20 cellular contexts compared by ENCODE assay signal in the genomic region with DNA sequence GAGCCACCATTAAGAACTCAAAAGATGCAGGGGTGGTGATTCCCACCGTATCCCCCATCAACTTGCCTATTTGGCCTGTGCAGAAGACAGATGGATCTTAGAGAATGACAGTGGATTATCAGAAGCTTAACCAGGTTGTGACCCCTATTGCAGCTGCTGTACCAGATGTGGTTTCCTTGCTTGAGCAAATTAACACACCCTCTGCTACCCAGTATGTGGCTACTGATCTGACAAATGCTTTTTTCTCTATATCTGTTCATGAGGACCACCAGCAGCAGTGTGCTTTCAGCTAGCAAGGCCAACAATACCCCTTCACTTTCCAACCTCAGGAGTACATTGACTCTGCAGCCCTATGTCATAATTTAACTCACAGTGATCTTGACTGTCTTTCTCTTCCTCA. TPM values are rescaled to one million over a fixed set of nuclear protein-coding genes. Genes with fewer than 3 reads are reported as not detected.
DNase-seq lines count a peak whose midpoint lies in the region; ATAC-seq, FAIRE-seq and TF ChIP-seq lines count a peak whose summit lies in the region.
"Had no signal": no experiment of that assay in that cellular context is flagged by ENCODE, and none has a peak within 500 bp of the region (broad histone marks: within the 10 kb centered on the region; RNA-seq: fewer than 3 reads in every experiment).

No MANE protein-coding gene starts in this region.

- TF ChIP-seq RAD21 in K562 (CRISPR knock-in tag; conservative IDR thresholded peaks at IDR 0.05 in 1 of 2, IDR thresholded peaks at IDR 0.05 in 1 of 2): no peak

- H3K27ac Mint-ChIP-seq in stimulated activated effector memory CD8-positive, alpha-beta T cell treated with anti-CD3 and anti-CD28 coated beads, Interleukin-12 subunit alpha, Interleukin-12 subunit beta, amount 100 ng/mL, for 72 hours: peak overlapping the region; percentile 83

- H2AFZ ChIP-seq in K562 (ENCODE audit: low read depth, low read length): no peak overlapping the region

- TF ChIP-seq EP300 in K562 (IDR thresholded peaks at IDR 0.05; ENCODE audit: low read length): no peak
- TF ChIP-seq EP300 in stomach (IDR thresholded peaks at IDR 0.05): no peak

- FAIRE-seq in K562 (lab: Jason Lieb, UNC): no peak
- FAIRE-seq: GM19239 had no signal

- in situ Hi-C loops in K562 (cut with MboI): no loop called here

- H3K9me3 Mint-ChIP-seq in stimulated activated effector memory CD8-positive, alpha-beta T cell treated with anti-CD3 and anti-CD28 coated beads, Interleukin-12 subunit alpha, Interleukin-12 subunit beta, amount 100 ng/mL, for 72 hours: no peaks in the 10 kb centered on the region

- H4K20me1 ChIP-seq in K562 (replicated peaks; ENCODE audit: control insufficient read depth, insufficient read depth, low read length): no peaks in the 10 kb centered on the region
- H4K20me1 ChIP-seq: BLaER1 treated with 17β-estradiol and CSF1 and Interleukin-3, amounts not matched to agents 10 nM and 100 nM had no signal

- CTCF ChIA-PET in K562 (lab: Yijun Ruan, JAX; ENCODE audit: low intra/inter-chr PET ratio): no interaction called here

- BruUV-seq in K562 (replicated peaks; lab: Mats Ljungman, UMichigan): no TSS peak

- H3K4me3 Mint-ChIP-seq in stimulated activated effector memory CD8-positive, alpha-beta T cell treated with anti-CD3 and anti-CD28 coated beads, Interleukin-12 subunit alpha, Interleukin-12 subunit beta, amount 100 ng/mL, for 72 hours: no peak overlapping the region

- TF ChIP-seq CTCF in K562 (IDR thresholded peaks at IDR 0.05 in 2 of 3, conservative IDR thresholded peaks at IDR 0.05 in 1 of 3; ENCODE audit: insufficient read depth in 2 of 3, low read depth in 1 of 3, low read length in 3 of 3): no peak
- TF ChIP-seq CTCF in stomach (IDR thresholded peaks at IDR 0.05): no peak
- no peak for TF ChIP-seq CTCF in vagina (IDR thresholded peaks at IDR 0.05)

- no peak for TF ChIP-seq POLR2A in K562 (conservative IDR thresholded peaks at IDR 0.05)
- TF ChIP-seq POLR2A in stomach (IDR thresholded peaks at IDR 0.05): no peak
- no peak for TF ChIP-seq POLR2A in vagina (IDR thresholded peaks at IDR 0.05)

- H3K4me2 ChIP-seq in K562 (ENCODE audit: insufficient read depth, low read length): no peak overlapping the region

- H3K79me2 ChIP-seq in K562 (ENCODE audit: control insufficient read depth, insufficient read depth, low read length): no peaks in the 10 kb centered on the region

- H3K4me1 Mint-ChIP-seq in stimulated activated effector memory CD8-positive, alpha-beta T cell treated with anti-CD3 and anti-CD28 coated beads, Interleukin-12 subunit alpha, Interleukin-12 subunit beta, amount 100 ng/mL, for 72 hours: peaks cover 62% of the 10 kb centered on the region

- H3K27me3 ChIP-seq in K562 (ENCODE audit: control insufficient read depth in 2 of 2, insufficient read depth in 2 of 2, low read length in 2 of 2) (no peaks in the 10 kb centered on the region), stomach (peaks cover 0 to 10% (median 0%) of the 10 kb centered on the region in 3 donors), vagina (no peaks in the 10 kb centered on the region)
- H3K27me3 ChIP-seq: BLaER1 treated with 17β-estradiol and CSF1 and Interleukin-3, amounts not matched to agents 10 nM and 100 nM had no signal

- WGBS in K562 (ENCODE audit: insufficient coverage, low coverage, missing lambda C conversion rate): 6% methylated on average over 1 of the region's 1 CpG
- WGBS in stomach, 5 donors: 64 to 72% (median 69%) methylated on average over 1 of the region's 1 CpG

- ATAC-seq in K562: no peak
- ATAC-seq in stimulated activated effector memory CD8-positive, alpha-beta T cell treated with anti-CD3 and anti-CD28 coated beads, Interleukin-12 subunit alpha, Interleukin-12 subunit beta, amount 100 ng/mL, for 72 hours: peak; percentile 52
- ATAC-seq: Right ventricle myocardium inferior had no signal

- H3K9ac ChIP-seq in K562 (ENCODE audit: insufficient read depth in 1 of 2, low read depth in 2 of 2, low read length in 2 of 2): no peak overlapping the region
- H3K9ac ChIP-seq: BLaER1 treated with 17β-estradiol and CSF1 and Interleukin-3, amounts not matched to agents 10 nM and 100 nM had no signal

- intact Hi-C loops in K562 (cut with micrococcal nuclease): no loop called here
- intact Hi-C loops in stomach (cut with DNase I; ENCODE audit: low total_unique reads): no loop called here
- intact Hi-C loops in vagina (cut with DNase I): loop anchor here (5.0 kb wide), 1 partner anchor 1050 kb away; no protein-coding TSS in a partner anchor

- H3K4me3 ChIP-seq in K562 (no peak overlapping the region), stomach (no peak overlapping the region), vagina (no peak overlapping the region)
- H3K4me3 ChIP-seq: BLaER1 treated with 17β-estradiol and CSF1 and Interleukin-3, amounts not matched to agents 10 nM and 100 nM; MG63; SJSA1 had no signal

- peaks cover 4 to 49% of the 10 kb centered on the region in 2 experiments; a peak in 4 of 5 replicates for H3K4me1 ChIP-seq in K562 (replicated peaks in 1 of 2; ENCODE audit: control insufficient read depth in 2 of 2, insufficient read depth in 2 of 2, low read length in 2 of 2)
- no peaks in the 10 kb centered on the region for H3K4me1 ChIP-seq in stomach
- no peaks in the 10 kb centered on the region for H3K4me1 ChIP-seq in vagina
- H3K4me1 ChIP-seq: SJSA1 had no signal

- H3K36me3 Mint-ChIP-seq in stimulated activated effector memory CD8-positive, alpha-beta T cell treated with anti-CD3 and anti-CD28 coated beads, Interleukin-12 subunit alpha, Interleukin-12 subunit beta, amount 100 ng/mL, for 72 hours: no peaks in the 10 kb centered on the region
- H3K36me3 Mint-ChIP-seq: CD4-positive, alpha-beta memory T cell had no signal

- H3K36me3 ChIP-seq in K562 (ENCODE audit: control insufficient read depth, insufficient read depth, low read length): no peaks in the 10 kb centered on the region
- H3K36me3 ChIP-seq in stomach: no peaks in the 10 kb centered on the region
- no peaks in the 10 kb centered on the region for H3K36me3 ChIP-seq in vagina
- H3K36me3 ChIP-seq: BLaER1 treated with 17β-estradiol and CSF1 and Interleukin-3, amounts not matched to agents 10 nM and 100 nM; MG63; SJSA1 had no signal

- peak; percentile 34 for DNase-seq in NCI-H2171 treated with DMSO at 0.1 percent for 48 hours (lab: John Stamatoyannopoulos, UW)
- DNase-seq in NCI-H2171 (lab: John Stamatoyannopoulos, UW): no peak
- peak; percentile 98 for DNase-seq in NCI-H82 treated with DMSO at 0.1 percent for 48 hours (lab: John Stamatoyannopoulos, UW; ENCODE audit: unreplicated experiment)
- no peak for DNase-seq in K562 (ENCODE audit: extremely low read depth in 1 of 4, low spot score in 3 of 4)
- peak in 1 of 2 donors; percentile 54 for DNase-seq in stimulated activated effector memory CD8-positive, alpha-beta T cell treated with anti-CD3 and anti-CD28 coated beads, Interleukin-12 subunit alpha, Interleukin-12 subunit beta, amount 100 ng/mL, for 72 hours (ENCODE audit: low spot score in 2 of 2)
- DNase-seq in stomach: no peak
- no peak for DNase-seq in vagina (ENCODE audit: extremely low spot score in 2 of 2)
- DNase-seq: 8988T; Caco-2; CD4-positive, alpha-beta memory T cell; DMS153; MG63; NCI-H1048; NCI-H1436 treated with DMSO at 0.1 percent for 48 hours; NCI-H1930; NCI-H226 had no signal

- H3K9me3 ChIP-seq in K562 (replicated peaks; ENCODE audit: control insufficient read depth, insufficient read depth, low read depth, low read length) (no peaks in the 10 kb centered on the region), stomach (no peaks in the 10 kb centered on the region), vagina (no peaks in the 10 kb centered on the region)
- H3K9me3 ChIP-seq: Caco-2, SJSA1 had no signal

- no peaks in the 10 kb centered on the region for H3K9me1 ChIP-seq in K562 (ENCODE audit: control insufficient read depth, insufficient read depth, low read length)

- POLR2A ChIA-PET in K562 (lab: Yijun Ruan, JAX): interaction anchor here (0.7 to 3.2 kb wide), 2 partner anchors 12 to 41 kb away, joined by 3 to 19 read pairs; no protein-coding TSS in a partner anchor

- H3K27ac ChIP-seq in K562 (ENCODE audit: extremely low read depth, low read depth, low read length): no peak overlapping the region
- H3K27ac ChIP-seq in stomach: no peak overlapping the region
- no peak overlapping the region for H3K27ac ChIP-seq in vagina
- H3K27ac ChIP-seq: BLaER1 treated with 17β-estradiol and CSF1 and Interleukin-3, amounts not matched to agents 10 nM and 100 nM; SJSA1 had no signal

TF ChIP-seq in K562, 482 proteins besides CTCF, POLR2A, EP300 and RAD21 (continues in another document):
- TF ChIP-seq CBFA2T3 (IDR thresholded peaks at IDR 0.05) (peak; percentile 33; the same call in 1 of the 2 replicates), CBX2 (IDR thresholded peaks at IDR 0.05; ENCODE audit: insufficient read depth, low read length, poor library complexity, severe bottlenecking) (no peak), CBFA2T2 (conservative IDR thresholded peaks at IDR 0.05) (0 out of 2 replicates have a peak, but pooled peaks have one; percentile 3)

RNA-seq across cellular contexts. Expression of gene MCF2L2, which starts 8.6 kb away (rescaled TPM):
- 13.3 and 24.4 TPM in 2 replicates for total RNA-seq in K562 (2011; cell fraction: chromatin; rRNA removed; ENCODE audit: low replicate concordance)
- 6.2 and 7.6 TPM in 2 replicates for total RNA-seq in K562 (2011; cell fraction: nucleolus; rRNA removed)
- total RNA-seq in K562 (2011; cell fraction: nucleoplasm; rRNA removed): 10.5 and 17.4 TPM in 2 replicates
- total RNA-seq in K562 (2014; rRNA removed): 3.0 and 3.3 TPM in 2 replicates
- 2.9 and 3.4 TPM in 2 replicates for total RNA-seq in K562 (2014; rRNA removed; fragmentation: Illumina TruSeq; extraction: Trizol)
- 3.0 TPM in 2 replicates for total RNA-seq in K562 (2015; rRNA removed; fragmentation: Illumina TruSeq; extraction: Trizol)
- total RNA-seq in K562 (2021): 2.1 and 3.2 TPM in 2 replicates
- 4.1 and 4.9 TPM in 2 replicates for polyA plus RNA-seq in K562 (2011; rRNA removed)
- polyA plus RNA-seq in K562 (2011; cell fraction: cytosol; rRNA removed): 0.98 and 1.7 TPM in 2 replicates
- polyA plus RNA-seq in K562 (2011; cell fraction: nucleus; rRNA removed): 10.3 and 11.7 TPM in 2 replicates
- polyA plus RNA-seq in K562 (2012): 1.8 and 5.4 TPM in 2 replicates
- 1.7 and 1.9 TPM in 2 replicates for polyA plus RNA-seq in K562 (2014; fragmentation: Illumina TruSeq; extraction: Trizol)
- polyA plus RNA-seq in K562 (2014; fragmentation: Nextera tagmentation; extraction: Ambion mirVana): under 1 TPM; 0.56 to 0.96 TPM
- 3.9 and 4.2 TPM in 2 replicates for polyA plus RNA-seq in K562 (2014; rRNA removed)
- polyA minus RNA-seq in K562 (2011; rRNA and poly(A)+ RNA removed): 5.9 and 7.3 TPM in 2 replicates
- polyA minus RNA-seq in K562 (2011; cell fraction: cytosol; rRNA and poly(A)+ RNA removed): 3.1 and 5.7 TPM in 2 replicates
- 6.2 and 8.6 TPM in 2 replicates for polyA minus RNA-seq in K562 (2011; cell fraction: nucleus; rRNA and poly(A)+ RNA removed)
- 1 to 10 TPM in 1 of 5 donors, under 1 TPM in 2, not detected in 2; 0.14 to 2.0 (median 0.29) TPM for total RNA-seq in stomach
- polyA plus RNA-seq in stomach: under 1 TPM; 0.05 to 0.46 (median 0.12) TPM
- total RNA-seq in vagina: 2.0 TPM

Comparison
In these comparisons a context has a peak if more than half of its experiments do, and no peak if none do; other contexts are left out.
1. DNase-seq: peak in NCI-H2171 treated with DMSO at 0.1 percent for 48 hours (single experiment) and NCI-H82 treated with DMSO at 0.1 percent for 48 hours (single experiment); none in NCI-H2171 (single experiment), K562 (0 of 4), stomach (single experiment) and vagina (0 of 2).